1 cellular context compared by ENCODE assay signal in the genomic region with DNA sequence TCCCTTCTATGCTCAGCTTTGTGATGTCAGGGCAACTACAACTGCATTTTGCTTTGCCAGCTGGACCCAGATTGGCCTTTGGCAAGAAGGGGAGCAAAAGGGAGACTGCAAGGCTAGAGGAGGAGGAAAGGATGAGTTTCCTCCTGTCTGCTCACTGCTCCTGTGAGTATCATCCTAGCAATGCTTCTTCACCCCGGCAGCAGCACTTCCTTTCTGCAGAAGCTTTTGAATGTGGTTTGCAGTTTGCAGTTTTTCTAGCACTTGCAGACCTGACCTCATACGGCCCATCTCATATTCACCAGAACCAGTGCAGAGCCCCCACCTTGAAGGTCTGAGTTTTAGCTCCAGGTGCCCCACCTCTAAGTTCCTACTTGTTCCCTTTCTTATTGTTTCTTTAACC.
TF ChIP-seq lines count a peak whose summit lies in the region.

No MANE protein-coding gene starts in this region.

TF ChIP-seq in GM23338, 12 proteins besides CTCF, POLR2A, EP300 and RAD21 (continued from another document):
- TF ChIP-seq, protein P1, sequence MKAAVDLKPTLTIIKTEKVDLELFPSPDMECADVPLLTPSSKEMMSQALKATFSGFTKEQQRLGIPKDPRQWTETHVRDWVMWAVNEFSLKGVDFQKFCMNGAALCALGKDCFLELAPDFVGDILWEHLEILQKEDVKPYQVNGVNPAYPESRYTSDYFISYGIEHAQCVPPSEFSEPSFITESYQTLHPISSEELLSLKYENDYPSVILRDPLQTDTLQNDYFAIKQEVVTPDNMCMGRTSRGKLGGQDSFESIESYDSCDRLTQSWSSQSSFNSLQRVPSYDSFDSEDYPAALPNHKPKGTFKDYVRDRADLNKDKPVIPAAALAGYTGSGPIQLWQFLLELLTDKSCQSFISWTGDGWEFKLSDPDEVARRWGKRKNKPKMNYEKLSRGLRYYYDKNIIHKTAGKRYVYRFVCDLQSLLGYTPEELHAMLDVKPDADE (IDR thresholded peaks at IDR 0.05): no peak
- TF ChIP-seq EZH2phosphoT487 (IDR thresholded peaks at IDR 0.05; ENCODE audit: unreplicated experiment) (no peak), JUNB (IDR thresholded peaks at IDR 0.05; ENCODE audit: unreplicated experiment) (no peak)
